Comparison of ENCODE assay signal across 21 cellular contexts in genomic region chr1:196538473-196538872, GRCh38.
DNase-seq lines count a peak whose midpoint lies in the region; ATAC-seq and TF ChIP-seq lines count a peak whose summit lies in the region.
"Had no signal": no experiment of that assay in that cellular context is flagged by ENCODE, and none has a peak within 500 bp of the region (broad histone marks: within the 10 kb centered on the region; RNA-seq: fewer than 3 reads in every experiment).

No MANE protein-coding gene starts in this region.

- intact Hi-C loops in upper lobe of right lung (cut with DNase I), result no loop called here

- peaks cover 5% of the 10 kb centered on the region for H3K9me3 ChIP-seq in iPS DF 6.9 (ENCODE audit: control insufficient read depth, insufficient read depth, low read length)
- H3K9me3 ChIP-seq in upper lobe of right lung, result no peaks in the 10 kb centered on the region
- H3K9me3 ChIP-seq in BE2C, result peaks cover 5% of the 10 kb centered on the region
- H3K9me3 ChIP-seq: gastrocnemius medialis had no signal

- no peak overlapping the region for H3K27ac ChIP-seq in iPS DF 6.9 (ENCODE audit: low read length)
- H3K27ac ChIP-seq in upper lobe of right lung, result no peak overlapping the region
- H3K27ac ChIP-seq: brain microvascular endothelial cell, esophagus squamous epithelium, gastrocnemius medialis had no signal

- TF ChIP-seq CTCF in upper lobe of right lung (IDR thresholded peaks at IDR 0.05) (no peak), BE2C (IDR thresholded peaks at IDR 0.05; ENCODE audit: low read depth, low read length) (no peak)

- no peak overlapping the region for H3K4me3 ChIP-seq in iPS DF 6.9 (ENCODE audit: low read length)
- H3K4me3 ChIP-seq in upper lobe of right lung, result no peak overlapping the region
- H3K4me3 ChIP-seq in BE2C (ENCODE audit: low read depth, low read length), result no peak overlapping the region
- H3K4me3 ChIP-seq: esophagus squamous epithelium, gastrocnemius medialis had no signal

- H3K27me3 ChIP-seq in iPS DF 6.9 (ENCODE audit: control insufficient read depth, insufficient read depth, low read length), result no peaks in the 10 kb centered on the region
- H3K27me3 ChIP-seq in upper lobe of right lung, result no peaks in the 10 kb centered on the region
- H3K27me3 ChIP-seq in BE2C, result no peaks in the 10 kb centered on the region
- H3K27me3 ChIP-seq: brain microvascular endothelial cell, esophagus squamous epithelium, gastrocnemius medialis had no signal

- DNase-seq in NCI-H82 (lab: John Stamatoyannopoulos, UW), result peak; percentile 38
- DNase-seq in NCI-H82 treated with DMSO at 0.1 percent for 48 hours (lab: John Stamatoyannopoulos, UW; ENCODE audit: unreplicated experiment), result no peak
- DNase-seq in OCI-M1 (lab: John Stamatoyannopoulos, UW), result peak; percentile 66
- peak; percentile 16 for DNase-seq in iPS DF 6.9 (ENCODE audit: low read depth, low spot score)
- DNase-seq in upper lobe of right lung, result no peak
- DNase-seq in COR-L47 (lab: John Stamatoyannopoulos, UW), result no peak
- DNase-seq in BE2C, result no peak
- DNase-seq: activated CD4-positive, alpha-beta memory T cell treated with anti-CD3 and anti-CD28 coated beads, Interleukin-2, amount 10 ng/mL, durations not matched to agents 7 days and 5 days; activated effector memory CD4-positive, alpha-beta T cell treated with Interleukin-2 at 50 U/mL for 16 hours; brain microvascular endothelial cell; effector memory CD8-positive, alpha-beta T cell; esophagus squamous epithelium; gastrocnemius medialis; GF-D8; hippocampal formation; midbrain; NCI-H1105 treated with DMSO at 0.1 percent for 48 hours; NCI-H2029 treated with DMSO at 0.1 percent for 48 hours; NCI-H524 treated with DMSO at 0.1 percent for 48 hours had no signal

- no peaks in the 10 kb centered on the region for H3K4me1 ChIP-seq in iPS DF 6.9 (ENCODE audit: control insufficient read depth, insufficient read depth, low read length)
- no peaks in the 10 kb centered on the region for H3K4me1 ChIP-seq in upper lobe of right lung
- H3K4me1 ChIP-seq in BE2C, result peaks cover 7% of the 10 kb centered on the region
- H3K4me1 ChIP-seq: esophagus squamous epithelium, gastrocnemius medialis had no signal

- H3K36me3 ChIP-seq in iPS DF 6.9 (ENCODE audit: control insufficient read depth, insufficient read depth, low read length) (peaks cover 6% of the 10 kb centered on the region), upper lobe of right lung (no peaks in the 10 kb centered on the region), BE2C (no peaks in the 10 kb centered on the region; the same call in 1 of the 2 replicates)
- H3K36me3 ChIP-seq: brain microvascular endothelial cell, esophagus squamous epithelium, gastrocnemius medialis had no signal

- WGBS in iPS DF 6.9 (ENCODE audit: insufficient coverage, insufficient read length), result no CpG with 5 or more reads among the region's 4 CpGs

- ATAC-seq in upper lobe of right lung, result peak; percentile 83
- no peak for ATAC-seq in GM21737 (IDR thresholded peaks at IDR 0.05; ENCODE audit: unreplicated experiment)
- ATAC-seq: activated CD4-positive, CD25-positive, alpha-beta regulatory T cell treated with anti-CD3 and anti-CD28 coated beads, Interleukin-2, amount 50 U/mL, for 24 hours; effector memory CD8-positive, alpha-beta T cell; gastrocnemius medialis had no signal

Comparison
In these comparisons a context has a peak if more than half of its experiments do, and no peak if none do; other contexts are left out.
1. DNase-seq: peak in NCI-H82 (single experiment), OCI-M1 (single experiment) and iPS DF 6.9 (single experiment); none in NCI-H82 treated with DMSO at 0.1 percent for 48 hours (single experiment), upper lobe of right lung (single experiment), COR-L47 (single experiment) and BE2C (single experiment).